Comparison of ENCODE assay signal across 13 cellular contexts in the genomic region with DNA sequence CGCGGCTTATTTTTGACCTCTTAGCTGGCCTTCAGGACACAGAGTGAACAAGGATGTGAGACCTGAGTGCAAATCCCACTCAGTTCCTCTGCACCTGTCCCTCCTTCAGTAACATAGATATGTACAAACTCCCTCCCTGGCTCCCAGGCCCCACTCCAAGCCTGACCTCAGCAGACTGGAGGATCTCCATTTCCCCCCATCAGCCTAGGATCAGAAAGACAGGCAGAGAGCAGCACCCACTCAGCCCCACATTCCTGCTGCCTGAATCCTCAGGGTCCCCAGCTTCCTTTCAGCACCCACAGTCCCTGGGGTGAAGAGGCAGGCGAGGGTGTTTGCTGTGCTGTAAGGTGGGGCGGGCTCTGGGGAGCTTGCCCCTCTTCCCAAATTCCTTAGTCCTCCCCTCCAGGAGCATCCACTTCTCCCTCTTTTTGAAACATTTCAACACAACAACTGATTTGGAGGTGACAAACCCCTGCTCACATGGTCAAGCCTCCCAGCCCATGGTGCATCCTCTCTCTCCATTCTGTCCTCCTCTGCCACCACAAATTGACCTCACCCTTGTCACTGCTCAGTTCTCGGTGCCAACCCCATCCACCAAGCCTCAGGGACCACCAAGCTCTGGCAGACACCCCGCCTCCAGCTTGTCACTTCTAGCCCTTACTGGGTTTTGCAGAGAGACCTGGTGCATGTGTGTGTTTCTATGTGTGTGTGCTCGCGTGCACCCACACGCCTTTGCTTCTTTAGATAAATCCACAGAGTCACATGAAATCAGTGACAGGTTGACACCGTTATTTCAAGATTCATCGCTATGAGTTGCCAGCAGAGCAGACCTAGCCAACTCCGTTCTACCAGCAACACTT.
DNase-seq lines count a peak whose midpoint lies in the region; TF ChIP-seq lines count a peak whose summit lies in the region.
"Had no signal": no experiment of that assay in that cellular context is flagged by ENCODE, and none has a peak within 500 bp of the region (broad histone marks: within the 10 kb centered on the region; RNA-seq: fewer than 3 reads in every experiment).

No MANE protein-coding gene starts in this region.

- no peaks in the 10 kb centered on the region for H4K20me1 ChIP-seq in H9 (ENCODE audit: control insufficient read depth, insufficient read depth, insufficient read length)

- no peak overlapping the region for H3K4me2 ChIP-seq in H9 (ENCODE audit: insufficient read depth, insufficient read length, low read length)

- no peak overlapping the region for H4K5ac ChIP-seq in H9 (ENCODE audit: insufficient read length, low read depth, low read length)

- no peak overlapping the region for H4K91ac ChIP-seq in H9 (ENCODE audit: insufficient read length, low read depth, low read length)

- H3K18ac ChIP-seq in H9 (ENCODE audit: insufficient read length, low read depth, low read length) = no peak overlapping the region

- TF ChIP-seq CTCF in glutamatergic neuron (IDR thresholded peaks at IDR 0.05; ENCODE audit: partially characterized antibody, unreplicated experiment) (no peak), H9 (conservative IDR thresholded peaks at IDR 0.05) (no peak)

- no peak overlapping the region for H2BK15ac ChIP-seq in H9 (ENCODE audit: low read depth, low read length)

- H3K4me3 ChIP-seq in subcutaneous abdominal adipose tissue (ENCODE audit: low read depth in 1 of 5, low read length in 5 of 5) = no peak overlapping the region
- H3K4me3 ChIP-seq: GM12878 had no signal

- H3K36me3 Mint-ChIP-seq in glutamatergic neuron (ENCODE audit: unreplicated experiment) (no peaks in the 10 kb centered on the region), H9 (ENCODE audit: insufficient read depth in 1 of 3, low read depth in 3 of 3) (no peaks in the 10 kb centered on the region), immature natural killer cell (no peaks in the 10 kb centered on the region)

- H3K9me3 ChIP-seq in subcutaneous abdominal adipose tissue (ENCODE audit: control insufficient read depth in 5 of 5, low read length in 5 of 5) (no peaks in the 10 kb centered on the region), H9 (ENCODE audit: control insufficient read depth, low read depth, low read length) (no peaks in the 10 kb centered on the region)
- H3K9me3 ChIP-seq: neutrophil had no signal

- H3K27me3 Mint-ChIP-seq in glutamatergic neuron (ENCODE audit: unreplicated experiment) (peaks cover 5% of the 10 kb centered on the region), H9 (ENCODE audit: low read depth) (peaks cover 28% of the 10 kb centered on the region), immature natural killer cell (ENCODE audit: low read depth in 3 of 3) (peaks cover 2 to 5% (median 3%) of the 10 kb centered on the region in 3 donors)

- no peak overlapping the region for H3K4ac ChIP-seq in H9 (ENCODE audit: low read depth, low read length)

- peaks cover 0 to 16% (median 10%) of the 10 kb centered on the region in 5 donors for H3K4me1 ChIP-seq in subcutaneous abdominal adipose tissue (ENCODE audit: control insufficient read depth in 5 of 5, insufficient read depth in 5 of 5, low read length in 5 of 5)
- no peaks in the 10 kb centered on the region for H3K4me1 ChIP-seq in H9 (ENCODE audit: insufficient read depth, low read length)

- H3K14ac ChIP-seq in H9 (ENCODE audit: insufficient read depth, low read length) = no peak overlapping the region

- WGBS in H9 (ENCODE audit: extremely low coverage, insufficient read length, low lambda C conversion rate) = no CpG with 5 or more reads among the region's 12 CpGs

- H3K27ac Mint-ChIP-seq in glutamatergic neuron (ENCODE audit: unreplicated experiment) (no peak overlapping the region), H9 (no peak overlapping the region), immature natural killer cell (no peak overlapping the region)
- H3K27ac Mint-ChIP-seq: activated CD4-positive, alpha-beta T cell treated with anti-CD3 and anti-CD28 coated beads, Interleukin-2, amount 10 ng/mL, durations not matched to agents 7 days and 5 days; CD4-positive, alpha-beta T cell had no signal

- H3K4me1 Mint-ChIP-seq in glutamatergic neuron (ENCODE audit: low read depth, unreplicated experiment) (peaks cover 32% of the 10 kb centered on the region), H9 (peaks cover 51 to 78% of the 10 kb centered on the region in 2 experiments), immature natural killer cell (no peaks in the 10 kb centered on the region)
- H3K4me1 Mint-ChIP-seq: activated CD4-positive, alpha-beta T cell treated with anti-CD3 and anti-CD28 coated beads, Interleukin-2, amount 10 ng/mL, durations not matched to agents 7 days and 5 days had no signal

- peak in 26 of 61 donors; percentile 15 to 81 (median 37) for DNase-seq in caudate nucleus (lab: John Stamatoyannopoulos, UW)
- no peak for DNase-seq in glutamatergic neuron
- peak; percentile 38 for DNase-seq in occipital lobe (lab: John Stamatoyannopoulos, UW)
- DNase-seq in H9 = no peak
- no peak for DNase-seq in SKM-1 (lab: John Stamatoyannopoulos, UW; ENCODE audit: unreplicated experiment)
- DNase-seq in immature natural killer cell = no peak
- DNase-seq: GDM1, SIG-M5 had no signal

- H3K79me2 ChIP-seq in H9 (ENCODE audit: insufficient read depth, low read length) = no peaks in the 10 kb centered on the region

- no peak overlapping the region for H2BK5ac ChIP-seq in H9 (ENCODE audit: insufficient read length, low read length)

- H2AK5ac ChIP-seq in H9 (ENCODE audit: insufficient read length, low read length) = no peak overlapping the region

- no peak overlapping the region for H2BK120ac ChIP-seq in H9 (ENCODE audit: low read depth, low read length, poor library complexity, severe bottlenecking)

- H3K27ac ChIP-seq in caudate nucleus (ENCODE audit: low read depth, low read length) (peak overlapping the region; percentile 87), subcutaneous abdominal adipose tissue (ENCODE audit: low read depth, low read length) (peak overlapping the region; percentile 10), H9 (ENCODE audit: insufficient read length, low read depth, low read length) (no peak overlapping the region)
- H3K27ac ChIP-seq: neutrophil had no signal

- H3K9me3 Mint-ChIP-seq in glutamatergic neuron (ENCODE audit: unreplicated experiment) (peaks cover 11% of the 10 kb centered on the region), H9 (no peaks in the 10 kb centered on the region), immature natural killer cell (no peaks in the 10 kb centered on the region)
- H3K9me3 Mint-ChIP-seq: activated CD4-positive, alpha-beta T cell treated with anti-CD3 and anti-CD28 coated beads, Interleukin-2, amount 10 ng/mL, durations not matched to agents 7 days and 5 days; CD4-positive, alpha-beta T cell had no signal

- no peaks in the 10 kb centered on the region for H3K79me1 ChIP-seq in H9 (ENCODE audit: insufficient read depth, low read depth, low read length, poor library complexity, severe bottlenecking)

- no peak overlapping the region for H2AFZ ChIP-seq in H9 (ENCODE audit: low read length)

- H3K4me3 Mint-ChIP-seq in glutamatergic neuron (ENCODE audit: unreplicated experiment) (peak overlapping the region; percentile 28), H9 (no peak overlapping the region), immature natural killer cell (no peak overlapping the region)
- H3K4me3 Mint-ChIP-seq: activated CD4-positive, alpha-beta T cell treated with anti-CD3 and anti-CD28 coated beads, Interleukin-2, amount 10 ng/mL, durations not matched to agents 7 days and 5 days; CD4-positive, alpha-beta T cell had no signal

- H2BK20ac ChIP-seq in H9 (ENCODE audit: low read depth, low read length, poor library complexity, severe bottlenecking) = no peak overlapping the region

- H3K9ac ChIP-seq in subcutaneous abdominal adipose tissue (ENCODE audit: low read length in 5 of 5) (no peak overlapping the region), H9 (ENCODE audit: extremely low read depth, insufficient read length, low read length) (no peak overlapping the region)

- H2BK12ac ChIP-seq in H9 (ENCODE audit: insufficient read length, low read depth, low read length) = no peak overlapping the region

- no peak overlapping the region for H3K23ac ChIP-seq in H9 (ENCODE audit: insufficient read length, low read depth, low read length)

- no peak overlapping the region for H3T11ph ChIP-seq in H9 (ENCODE audit: low read length)

- H3K23me2 ChIP-seq in H9 (ENCODE audit: insufficient read length, low read depth, low read length, poor library complexity, severe bottlenecking) = no peaks in the 10 kb centered on the region

- no peak overlapping the region for H3K56ac ChIP-seq in H9 (ENCODE audit: insufficient read length, low read depth, low read length)

- no peaks in the 10 kb centered on the region for H3K36me3 ChIP-seq in subcutaneous abdominal adipose tissue (ENCODE audit: control insufficient read depth in 5 of 5, insufficient read depth in 5 of 5, low read length in 5 of 5)
- H3K36me3 ChIP-seq: neutrophil had no signal

- H4K8ac ChIP-seq in H9 (replicated peaks; ENCODE audit: insufficient read length, low read depth, low read length) = no peak overlapping the region

- no peaks in the 10 kb centered on the region for H3K27me3 ChIP-seq in subcutaneous abdominal adipose tissue (ENCODE audit: control insufficient read depth in 5 of 5, insufficient read depth in 4 of 5, low read length in 5 of 5)
- no peaks in the 10 kb centered on the region; the same call in 1 of the 2 replicates for H3K27me3 ChIP-seq in H9 (ENCODE audit: insufficient read depth, low read length)
